17 cellular contexts compared by ENCODE assay signal in genomic region chr18:12282436-12283039, GRCh38.
A peak's percentile ranks its signal among the peaks of the same experiment; 100 is the strongest.
DNase-seq lines count a peak whose midpoint lies in the region; ATAC-seq and TF ChIP-seq lines count a peak whose summit lies in the region.
"Had no signal": no experiment of that assay in that cellular context is flagged by ENCODE, and none has a peak within 500 bp of the region (broad histone marks: within the 10 kb centered on the region; RNA-seq: fewer than 3 reads in every experiment).

No MANE protein-coding gene starts in this region.

- H3K4me1 ChIP-seq in OCI-LY3 (ENCODE audit: low read length) = peaks cover 8% of the 10 kb centered on the region; the same call in 1 of the 2 replicates

- DNase-seq in AG10803 (ENCODE audit: low read depth) (peak; percentile 92), epidermal melanocyte (ENCODE audit: insufficient read length, low spot score) (peak; percentile 48), NCI-H2029 treated with DMSO at 0.1 percent for 48 hours (lab: John Stamatoyannopoulos, UW) (no peak), HuH-7 (ENCODE audit: low spot score) (no peak), NCI-H1048 (lab: John Stamatoyannopoulos, UW) (no peak)
- DNase-seq: activated CD4-positive, alpha-beta T cell treated with anti-CD3 and anti-CD28 coated beads, Interleukin-2, amount 50 U/mL, for 1 hour; activated gamma-delta T cell; CD4-positive, alpha-beta memory T cell; immature natural killer cell; NCI-H510A treated with DMSO at 0.1 percent for 48 hours; stimulated activated CD4-positive, alpha-beta T cell treated with anti-CD3 and anti-CD28 coated beads, Interleukin-2, amount 100 ng/mL, for 48 hours; substantia nigra had no signal

- H3K4me3 ChIP-seq in AG10803 (ENCODE audit: low read length) (no peak overlapping the region; the same call in 1 of the 2 replicates), OCI-LY3 (ENCODE audit: low read length) (no peak overlapping the region)

- H3K36me3 Mint-ChIP-seq in nephron (ENCODE audit: low read depth) = no peaks in the 10 kb centered on the region
- H3K36me3 Mint-ChIP-seq: CD4-positive, alpha-beta memory T cell; immature natural killer cell had no signal

- H2AFZ ChIP-seq in OCI-LY3 (ENCODE audit: low read depth, low read length) = no peak overlapping the region

- H3K79me2 ChIP-seq in OCI-LY3 (ENCODE audit: low read length) = no peaks in the 10 kb centered on the region

- H3K27ac Mint-ChIP-seq in nephron = peak overlapping the region in 2 of 3 experiments; percentile 53 to 100
- H3K27ac Mint-ChIP-seq: CD4-positive, alpha-beta memory T cell; dendritic cell treated with granulocyte-macrophage colony-stimulating factor and Interleukin-4, amounts not matched to agents 40 ng/mL and 50 ng/mL, for 4 days; immature natural killer cell had no signal

- no peaks in the 10 kb centered on the region for H3K9me3 ChIP-seq in OCI-LY3 (ENCODE audit: insufficient read depth, low read length)
- H3K9me3 ChIP-seq: neutrophil had no signal

- no peaks in the 10 kb centered on the region for H3K9me3 Mint-ChIP-seq in nephron
- H3K9me3 Mint-ChIP-seq: CD4-positive, alpha-beta memory T cell; dendritic cell treated with granulocyte-macrophage colony-stimulating factor and Interleukin-4, amounts not matched to agents 40 ng/mL and 50 ng/mL, for 4 days had no signal

- H3K27me3 Mint-ChIP-seq in nephron (ENCODE audit: low read depth) = peaks cover 24% of the 10 kb centered on the region

- no peak overlapping the region for H3K27ac ChIP-seq in OCI-LY3 (ENCODE audit: low read length)
- H3K27ac ChIP-seq: neutrophil had no signal

- no peak for ATAC-seq in HG02763 (IDR thresholded peaks at IDR 0.05; ENCODE audit: unreplicated experiment)

- no peaks in the 10 kb centered on the region for H4K20me1 ChIP-seq in OCI-LY3 (ENCODE audit: insufficient read depth, low read length)

- H3K4me3 Mint-ChIP-seq in nephron = no peak overlapping the region
- H3K4me3 Mint-ChIP-seq: CD4-positive, alpha-beta memory T cell; dendritic cell treated with granulocyte-macrophage colony-stimulating factor and Interleukin-4, amounts not matched to agents 40 ng/mL and 50 ng/mL, for 4 days; immature natural killer cell had no signal

- no peak for TF ChIP-seq CTCF in AG10803 (conservative IDR thresholded peaks at IDR 0.05; ENCODE audit: low read length)
- TF ChIP-seq CTCF in OCI-LY3 (IDR thresholded peaks at IDR 0.05; ENCODE audit: low read depth, low read length) = no peak
- no peak for TF ChIP-seq CTCF in nephron (IDR thresholded peaks at IDR 0.05; ENCODE audit: unreplicated experiment in 3 of 3)

- H3K36me3 ChIP-seq in OCI-LY3 (replicated peaks; ENCODE audit: low read depth, low read length) = no peaks in the 10 kb centered on the region
- H3K36me3 ChIP-seq: neutrophil had no signal

- H3K4me1 Mint-ChIP-seq in nephron = peaks cover 43% of the 10 kb centered on the region
- H3K4me1 Mint-ChIP-seq: immature natural killer cell had no signal

- no peak overlapping the region for H3K9ac ChIP-seq in OCI-LY3 (ENCODE audit: low read length)

- H3K4me2 ChIP-seq in OCI-LY3 (ENCODE audit: low read length) = peak overlapping the region; percentile 33

- H3K27me3 ChIP-seq in OCI-LY3 (ENCODE audit: low read depth, low read length) = 0 out of 2 replicates have a peak, but pooled peaks cover 3% of the 10 kb centered on the region

Comparison
In these comparisons a context has a peak if more than half of its experiments do, and no peak if none do; other contexts are left out.
1. DNase-seq: peak in AG10803 (single experiment) and epidermal melanocyte (single experiment); none in NCI-H2029 treated with DMSO at 0.1 percent for 48 hours (single experiment), HuH-7 (single experiment) and NCI-H1048 (single experiment).